In the genomic region with DNA sequence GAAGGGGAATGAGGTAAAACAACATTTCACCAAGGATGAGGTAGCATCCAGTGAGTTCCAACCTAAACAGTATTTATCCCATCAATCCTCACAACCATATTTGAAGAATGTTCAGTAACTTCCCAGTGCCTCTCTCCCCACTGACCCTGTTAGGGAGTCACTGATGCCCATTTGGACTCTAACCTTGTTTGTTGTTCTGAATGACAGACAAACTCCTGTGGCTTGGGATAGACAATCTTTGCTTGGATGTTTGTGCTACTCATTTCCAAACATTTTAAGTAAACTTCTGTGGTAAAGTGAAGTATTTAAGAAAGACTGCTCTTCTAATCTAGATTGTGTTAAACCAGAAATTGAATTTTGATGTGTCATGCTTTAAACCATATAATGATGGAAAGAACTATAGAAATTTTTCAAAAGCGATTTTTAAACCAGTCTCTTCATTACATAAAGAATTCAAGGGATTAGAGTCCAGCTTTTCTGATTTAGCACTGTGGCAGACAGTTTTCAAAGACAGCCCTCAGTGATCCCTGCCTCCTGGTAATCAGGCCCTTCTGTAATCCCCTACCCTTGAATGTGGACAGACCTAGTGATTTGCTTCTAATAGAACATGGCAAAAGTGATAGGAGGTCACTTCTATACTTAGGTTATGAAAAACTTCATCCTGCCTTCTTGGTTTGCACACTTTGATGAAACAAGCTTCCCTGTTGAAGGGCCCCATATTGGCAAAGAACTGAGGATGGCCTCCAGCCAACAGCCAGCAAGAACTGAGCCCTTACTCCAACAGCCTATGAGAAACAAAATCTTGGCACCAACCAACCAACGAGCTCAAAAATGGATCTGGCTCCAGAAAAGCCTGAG, we compare ENCODE assay signal across 15 cellular contexts.
DNase-seq lines count a peak whose midpoint lies in the region; ATAC-seq and TF ChIP-seq lines count a peak whose summit lies in the region.
"Had no signal": no experiment of that assay in that cellular context is flagged by ENCODE, and none has a peak within 500 bp of the region (broad histone marks: within the 10 kb centered on the region; RNA-seq: fewer than 3 reads in every experiment).

No MANE protein-coding gene starts in this region.

- DNase-seq in GM23338 (ENCODE audit: low spot score) (no peak), brain microvascular endothelial cell (peak; percentile 29), left cardiac atrium (peak; percentile 59), putamen (ENCODE audit: low spot score) (peak; percentile 18), prostate gland (ENCODE audit: low spot score) (no peak), spleen (no peak)
- DNase-seq in stimulated activated naive CD8-positive, alpha-beta T cell treated with anti-CD3 and anti-CD28 coated beads, Interleukin-15, amount 100 ng/mL, for 72 hours, result no peak
- DNase-seq: GOT3; stimulated activated CD4-positive, alpha-beta T cell treated with anti-CD3 and anti-CD28 coated beads, Interleukin-15, amount 100 ng/mL, for 24 hours had no signal

- H3K36me3 ChIP-seq in GM23338 (ENCODE audit: insufficient read depth), result no peaks in the 10 kb centered on the region
- peaks cover 5% of the 10 kb centered on the region for H3K36me3 ChIP-seq in brain microvascular endothelial cell (replicated peaks)
- H3K36me3 ChIP-seq in prostate gland, result no peaks in the 10 kb centered on the region
- H3K36me3 ChIP-seq in spleen, result no peaks in the 10 kb centered on the region

- no peaks in the 10 kb centered on the region for H3K9me2 ChIP-seq in GM23338 (ENCODE audit: insufficient read depth)

- H3K4me2 ChIP-seq in GM23338, result no peak overlapping the region

- intact Hi-C loops in left cardiac atrium (cut with DNase I) (loop anchor here in 1 of 2 donors (10.0 kb wide), 1 partner anchor 76 kb away; no protein-coding TSS in a partner anchor), prostate gland (cut with DNase I) (no loop called here), spleen (cut with DNase I; ENCODE audit: low total_unique reads) (no loop called here)

- no peaks in the 10 kb centered on the region for H3K79me2 ChIP-seq in GM23338 (replicated peaks; ENCODE audit: insufficient read depth)

- H3K27me3 ChIP-seq in GM23338 (ENCODE audit: insufficient read depth) (no peaks in the 10 kb centered on the region), brain microvascular endothelial cell (replicated peaks) (no peaks in the 10 kb centered on the region), prostate gland (replicated peaks; ENCODE audit: insufficient read depth) (no peaks in the 10 kb centered on the region), spleen (replicated peaks in 1 of 7) (no peaks in the 10 kb centered on the region)

- H3K4me1 ChIP-seq in GM23338 (ENCODE audit: insufficient read depth), result no peaks in the 10 kb centered on the region
- H3K4me1 ChIP-seq in prostate gland (replicated peaks), result no peaks in the 10 kb centered on the region
- H3K4me1 ChIP-seq in spleen, result no peaks in the 10 kb centered on the region

- H3K4me3 Mint-ChIP-seq in GM23338, result no peak overlapping the region
- no peak overlapping the region for H3K4me3 Mint-ChIP-seq in stimulated activated naive CD8-positive, alpha-beta T cell treated with anti-CD3 and anti-CD28 coated beads, Interleukin-15, amount 100 ng/mL, for 72 hours
- H3K4me3 Mint-ChIP-seq: central memory CD8-positive, alpha-beta T cell; stimulated activated effector memory CD8-positive, alpha-beta T cell treated with anti-CD3 and anti-CD28 coated beads, Interleukin-12 subunit alpha, Interleukin-12 subunit beta, amount 100 ng/mL, for 72 hours had no signal

- ATAC-seq in GM23338 (no peak), left cardiac atrium (peak; percentile 75 to 91), HG02759 (IDR thresholded peaks at IDR 0.05; ENCODE audit: unreplicated experiment) (no peak)
- no peak for ATAC-seq in stimulated activated naive CD8-positive, alpha-beta T cell treated with anti-CD3 and anti-CD28 coated beads, Interleukin-15, amount 100 ng/mL, for 72 hours
- ATAC-seq: K562; mucosa of descending colon; stimulated activated effector memory CD8-positive, alpha-beta T cell treated with anti-CD3 and anti-CD28 coated beads, Interleukin-12 subunit alpha, Interleukin-12 subunit beta, amount 100 ng/mL, for 72 hours had no signal

- WGBS in prostate gland, result 53% methylated on average over 2 of the region's 2 CpGs
- WGBS in spleen, 5 donors, result 70 to 80% (median 76%) methylated on average over 2 of the region's 2 CpGs

- H3K36me3 Mint-ChIP-seq in GM23338 (ENCODE audit: low read depth), result no peaks in the 10 kb centered on the region; the same call in 2 of the 3 replicates
- H3K36me3 Mint-ChIP-seq: stimulated activated effector memory CD8-positive, alpha-beta T cell treated with anti-CD3 and anti-CD28 coated beads, Interleukin-12 subunit alpha, Interleukin-12 subunit beta, amount 100 ng/mL, for 72 hours had no signal

- no peaks in the 10 kb centered on the region for H3K4me1 Mint-ChIP-seq in GM23338
- H3K4me1 Mint-ChIP-seq in stimulated activated naive CD8-positive, alpha-beta T cell treated with anti-CD3 and anti-CD28 coated beads, Interleukin-15, amount 100 ng/mL, for 72 hours, result no peaks in the 10 kb centered on the region
- H3K4me1 Mint-ChIP-seq: central memory CD8-positive, alpha-beta T cell; stimulated activated effector memory CD8-positive, alpha-beta T cell treated with anti-CD3 and anti-CD28 coated beads, Interleukin-12 subunit alpha, Interleukin-12 subunit beta, amount 100 ng/mL, for 72 hours had no signal

- no peak overlapping the region for H3K4me3 ChIP-seq in GM23338
- no peak overlapping the region for H3K4me3 ChIP-seq in brain microvascular endothelial cell (ENCODE audit: low read depth, low read length)
- H3K4me3 ChIP-seq in prostate gland, result no peak overlapping the region
- no peak overlapping the region for H3K4me3 ChIP-seq in spleen
- H3K4me3 ChIP-seq: K562, mucosa of descending colon had no signal

- in situ Hi-C loops in brain microvascular endothelial cell (cut with HindIII; ENCODE audit: low pct_ligation_motif_present, low sequenced_read_pairs), result no loop called here

- no peak for TF ChIP-seq CTCF in GM23338 (conservative IDR thresholded peaks at IDR 0.05; ENCODE audit: low read depth in 2 of 2)
- TF ChIP-seq CTCF in brain microvascular endothelial cell (IDR thresholded peaks at IDR 0.05; ENCODE audit: low read depth, low read length, missing control alignments), result no peak
- TF ChIP-seq CTCF in prostate gland (IDR thresholded peaks at IDR 0.05), result no peak
- TF ChIP-seq CTCF in spleen (IDR thresholded peaks at IDR 0.05 in 8 of 11, conservative IDR thresholded peaks at IDR 0.05 in 3 of 11), result no peak

- H3K27me3 Mint-ChIP-seq in GM23338 (ENCODE audit: insufficient read depth, low read depth, poor library complexity), result no peaks in the 10 kb centered on the region
- no peaks in the 10 kb centered on the region for H3K27me3 Mint-ChIP-seq in stimulated activated naive CD8-positive, alpha-beta T cell treated with anti-CD3 and anti-CD28 coated beads, Interleukin-15, amount 100 ng/mL, for 72 hours
- H3K27me3 Mint-ChIP-seq: central memory CD8-positive, alpha-beta T cell had no signal

- no peak for TF ChIP-seq POLR2A in prostate gland (IDR thresholded peaks at IDR 0.05)
- no peak for TF ChIP-seq POLR2A in spleen (IDR thresholded peaks at IDR 0.05)

- no peaks in the 10 kb centered on the region for H4K20me1 ChIP-seq in GM23338 (replicated peaks; ENCODE audit: insufficient read depth)

- no peak overlapping the region for H3K27ac ChIP-seq in GM23338 (ENCODE audit: low read depth)
- H3K27ac ChIP-seq in brain microvascular endothelial cell, result no peak overlapping the region
- H3K27ac ChIP-seq in prostate gland, result no peak overlapping the region
- H3K27ac ChIP-seq in spleen, result no peak overlapping the region
- H3K27ac ChIP-seq: RWPE1 had no signal

- H2AFZ ChIP-seq in GM23338, result no peak overlapping the region

- 0 out of 2 replicates have a peak overlapping the region, but pooled peaks have one; percentile 24 for H3K27ac Mint-ChIP-seq in GM23338
- H3K27ac Mint-ChIP-seq in stimulated activated naive CD8-positive, alpha-beta T cell treated with anti-CD3 and anti-CD28 coated beads, Interleukin-15, amount 100 ng/mL, for 72 hours, result no peak overlapping the region
- H3K27ac Mint-ChIP-seq: stimulated activated effector memory CD8-positive, alpha-beta T cell treated with anti-CD3 and anti-CD28 coated beads, Interleukin-12 subunit alpha, Interleukin-12 subunit beta, amount 100 ng/mL, for 72 hours had no signal

- H3F3A ChIP-seq in GM23338 (replicated peaks; ENCODE audit: low read depth), result no peaks in the 10 kb centered on the region

- no peaks in the 10 kb centered on the region for H3K9me3 Mint-ChIP-seq in GM23338
- no peaks in the 10 kb centered on the region for H3K9me3 Mint-ChIP-seq in stimulated activated naive CD8-positive, alpha-beta T cell treated with anti-CD3 and anti-CD28 coated beads, Interleukin-15, amount 100 ng/mL, for 72 hours
- H3K9me3 Mint-ChIP-seq: central memory CD8-positive, alpha-beta T cell had no signal

- no peaks in the 10 kb centered on the region for H3K9me3 ChIP-seq in prostate gland
- no peaks in the 10 kb centered on the region for H3K9me3 ChIP-seq in spleen
- H3K9me3 ChIP-seq: mucosa of descending colon had no signal

TF ChIP-seq in GM23338, 12 proteins besides CTCF, POLR2A, EP300 and RAD21 (continues in another document):
- TF ChIP-seq JUNB (IDR thresholded peaks at IDR 0.05; ENCODE audit: unreplicated experiment), result no peak

Comparison
In these comparisons a context has a peak if more than half of its experiments do, and no peak if none do; other contexts are left out.
1. ATAC-seq: peak in left cardiac atrium (2 of 2); none in GM23338 (single experiment), HG02759 (single experiment) and stimulated activated naive CD8-positive, alpha-beta T cell treated with anti-CD3 and anti-CD28 coated beads, Interleukin-15, amount 100 ng/mL, for 72 hours (single experiment).
2. DNase-seq: peak in brain microvascular endothelial cell (single experiment), left cardiac atrium (single experiment) and putamen (single experiment); none in GM23338 (single experiment), prostate gland (single experiment), stimulated activated naive CD8-positive, alpha-beta T cell treated with anti-CD3 and anti-CD28 coated beads, Interleukin-15, amount 100 ng/mL, for 72 hours (0 of 2) and spleen (single experiment).